ENCODE assay signal across 18 cellular contexts in genomic region chr4:147311956-147312355, GRCh38.
DNase-seq lines count a peak whose midpoint lies in the region; ATAC-seq and TF ChIP-seq lines count a peak whose summit lies in the region.
"Had no signal": no experiment of that assay in that cellular context is flagged by ENCODE, and none has a peak within 500 bp of the region (broad histone marks: within the 10 kb centered on the region; RNA-seq: fewer than 3 reads in every experiment).

No MANE protein-coding gene starts in this region.

- peak overlapping the region; percentile 15 for H3K4me3 Mint-ChIP-seq in osteocyte (ENCODE audit: unreplicated experiment)

- H3K4me1 Mint-ChIP-seq in osteocyte (ENCODE audit: unreplicated experiment), result peaks cover 58% of the 10 kb centered on the region

- POLR2A ChIA-PET in A673 (lab: Charles Lee; ENCODE audit: low non-redundant PET), result no interaction called here

- BruUV-seq in A673 (replicated peaks; lab: Mats Ljungman, UMichigan), result no TSS peak

- peaks cover 21% of the 10 kb centered on the region for H3K4me1 ChIP-seq in A673 (ENCODE audit: insufficient read depth, low read length, poor library complexity, severe bottlenecking)
- peaks cover 0 to 6% of the 10 kb centered on the region in 2 donors for H3K4me1 ChIP-seq in left lung
- H3K4me1 ChIP-seq in Peyer's patch, result no peaks in the 10 kb centered on the region

- H3K27me3 ChIP-seq in A673 (replicated peaks; ENCODE audit: insufficient read depth, low read depth, low read length, poor library complexity) (no peaks in the 10 kb centered on the region), left lung (no peaks in the 10 kb centered on the region), Peyer's patch (no peaks in the 10 kb centered on the region)
- H3K27me3 ChIP-seq: BLaER1 had no signal

- TF ChIP-seq POLR2A in Peyer's patch (IDR thresholded peaks at IDR 0.05), result no peak

- no peaks in the 10 kb centered on the region for H3K9me3 ChIP-seq in A673 (ENCODE audit: low read depth, low read length, poor library complexity, severe bottlenecking)
- H3K9me3 ChIP-seq in left lung, result no peaks in the 10 kb centered on the region
- no peaks in the 10 kb centered on the region for H3K9me3 ChIP-seq in Peyer's patch
- H3K9me3 ChIP-seq: BLaER1 had no signal

- peak overlapping the region; percentile 88 for H3K27ac Mint-ChIP-seq in osteocyte (ENCODE audit: unreplicated experiment)

- no peak overlapping the region for H3K4me3 ChIP-seq in A673 (ENCODE audit: low read depth, low read length, poor library complexity, severe bottlenecking)
- no peak overlapping the region for H3K4me3 ChIP-seq in left lung
- H3K4me3 ChIP-seq in Peyer's patch, result no peak overlapping the region
- H3K4me3 ChIP-seq: BLaER1 had no signal

- TF ChIP-seq CTCF in A673 (conservative IDR thresholded peaks at IDR 0.05; ENCODE audit: low read depth, low read length), result no peak
- no peak for TF ChIP-seq CTCF in left lung (IDR thresholded peaks at IDR 0.05)
- no peak for TF ChIP-seq CTCF in osteocyte (IDR thresholded peaks at IDR 0.05)
- no peak for TF ChIP-seq CTCF in Peyer's patch (IDR thresholded peaks at IDR 0.05)

- intact Hi-C loops in A673 (cut with micrococcal nuclease; ENCODE audit: unreplicated experiment), result no loop called here
- intact Hi-C loops in left lung (cut with DNase I), result no loop called here

- peak; percentile 69 for DNase-seq in A673 (ENCODE audit: low spot score)
- DNase-seq in left lung, result no peak
- DNase-seq in osteocyte (ENCODE audit: extremely low spot score, unreplicated experiment), result no peak
- DNase-seq in Peyer's patch, result no peak
- no peak for DNase-seq in NCI-H128 (lab: John Stamatoyannopoulos, UW; ENCODE audit: unreplicated experiment)
- DNase-seq in midbrain (lab: John Stamatoyannopoulos, UW), result no peak
- DNase-seq: 8988T, DND-41, GDM1, GOT3, KBM-7, NCI-H146, NCI-H510A, NCI-H774 had no signal

- H3K36me3 ChIP-seq in A673 (ENCODE audit: insufficient read depth, low read length, poor library complexity, severe bottlenecking) (no peaks in the 10 kb centered on the region), left lung (no peaks in the 10 kb centered on the region), Peyer's patch (no peaks in the 10 kb centered on the region)
- H3K36me3 ChIP-seq: BLaER1 had no signal

- CTCF ChIA-PET in A673 (lab: Charles Lee), result no interaction called here

- peaks cover 2% of the 10 kb centered on the region for H3K36me3 Mint-ChIP-seq in osteocyte (ENCODE audit: unreplicated experiment)

- H3K9me3 Mint-ChIP-seq in osteocyte (ENCODE audit: unreplicated experiment), result peaks cover 4% of the 10 kb centered on the region

- H3K27me3 Mint-ChIP-seq in osteocyte (ENCODE audit: unreplicated experiment), result no peaks in the 10 kb centered on the region

- no peak for ATAC-seq in SK-N-SH treated with all-trans-retinoic acid at 6 μM for 48 hours
- ATAC-seq in left lung, result no peak
- no peak for ATAC-seq in HG02852 (IDR thresholded peaks at IDR 0.05; ENCODE audit: unreplicated experiment)
- ATAC-seq: PC-3 had no signal

- peak overlapping the region; percentile 62 for H3K27ac ChIP-seq in A673 (ENCODE audit: low read depth, low read length, poor library complexity, severe bottlenecking)
- H3K27ac ChIP-seq in left lung, result peak overlapping the region; percentile 63 to 77
- no peak overlapping the region for H3K27ac ChIP-seq in Peyer's patch
- H3K27ac ChIP-seq: BLaER1 had no signal

TF ChIP-seq in SK-N-SH treated with all-trans-retinoic acid at 6 μM for 48 hours, 23 proteins besides CTCF, POLR2A, EP300 and RAD21:
- TF ChIP-seq ISL1 (CRISPR knock-in tag; IDR thresholded peaks at IDR 0.05) (peak; percentile 63), OSR1 (CRISPR knock-in tag; IDR thresholded peaks at IDR 0.05) (no peak), ZNF8 (CRISPR knock-in tag; IDR thresholded peaks at IDR 0.05) (no peak), TOX (CRISPR knock-in tag; IDR thresholded peaks at IDR 0.05; ENCODE audit: borderline replicate concordance) (no peak), PATZ1 (CRISPR knock-in tag; IDR thresholded peaks at IDR 0.05; ENCODE audit: borderline replicate concordance) (no peak), PPARA (CRISPR knock-in tag; IDR thresholded peaks at IDR 0.05; ENCODE audit: borderline replicate concordance) (no peak), ZFP3 (CRISPR knock-in tag; IDR thresholded peaks at IDR 0.05) (no peak), TSHZ2 (CRISPR knock-in tag; IDR thresholded peaks at IDR 0.05) (no peak)

Comparison
In these comparisons a context has a peak if more than half of its experiments do, and no peak if none do; other contexts are left out.
1. H3K27ac ChIP-seq: peak in A673 (single experiment) and left lung (2 of 2); none in Peyer's patch (0 of 4).